Comparison of ENCODE assay signal across 9 cellular contexts in the genomic region with DNA sequence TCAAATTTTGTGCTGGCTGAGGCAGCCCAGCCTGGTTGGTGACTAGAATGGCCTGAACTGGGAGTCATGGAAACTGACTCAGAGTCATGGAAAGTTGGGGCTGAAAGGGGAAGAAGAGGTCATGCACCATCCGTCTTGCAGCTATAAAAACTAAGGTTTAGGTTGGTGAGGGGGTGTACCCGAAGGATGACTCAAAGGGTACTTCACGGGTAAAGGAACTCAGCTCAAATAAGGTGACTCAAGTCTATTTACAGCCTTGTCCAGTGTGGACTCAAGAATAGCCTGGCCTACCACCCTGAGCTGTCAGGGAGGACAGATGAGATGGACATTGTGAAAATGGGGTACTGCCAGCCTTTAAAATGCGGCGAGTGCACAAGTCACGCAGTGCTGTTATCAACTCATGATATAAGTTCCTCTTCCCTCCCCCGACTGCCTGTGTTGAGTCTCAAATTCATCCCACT. TPM values are rescaled to one million over a fixed set of nuclear protein-coding genes. Genes with fewer than 3 reads are reported as not detected.
A peak's percentile ranks its signal among the peaks of the same experiment; 100 is the strongest.
DNase-seq lines count a peak whose midpoint lies in the region; ATAC-seq, FAIRE-seq and TF ChIP-seq lines count a peak whose summit lies in the region.
"Had no signal": no experiment of that assay in that cellular context is flagged by ENCODE, and none has a peak within 500 bp of the region (broad histone marks: within the 10 kb centered on the region; RNA-seq: fewer than 3 reads in every experiment).

No MANE protein-coding gene starts in this region.

- H3K9me3 Mint-ChIP-seq in chondrocyte (ENCODE audit: low read depth) = peaks cover 16% of the 10 kb centered on the region

- peak; percentile 56 for ATAC-seq in GM19452 (IDR thresholded peaks at IDR 0.05; ENCODE audit: unreplicated experiment)
- no peak for ATAC-seq in GM19035 (IDR thresholded peaks at IDR 0.05; ENCODE audit: unreplicated experiment)

- no peaks in the 10 kb centered on the region for H3K27me3 ChIP-seq in kidney epithelial cell (ENCODE audit: control insufficient read depth, insufficient read depth, low read length)

- peak; percentile 25 for DNase-seq in AG10803 (ENCODE audit: low read depth)
- DNase-seq in NOMO-1 treated with dmso at 0.1 percent for 144 hours (lab: John Stamatoyannopoulos, UW; ENCODE audit: unreplicated experiment) = peak; percentile 54
- DNase-seq in kidney epithelial cell (ENCODE audit: low read depth) = peak; percentile 65
- DNase-seq in chondrocyte (ENCODE audit: low spot score) = no peak
- no peak for DNase-seq in T1000 (lab: John Stamatoyannopoulos, UW)
- no peak for DNase-seq in D721Med (ENCODE audit: insufficient read length, low spot score)

- H3K27ac Mint-ChIP-seq in chondrocyte (ENCODE audit: unreplicated experiment) = no peak overlapping the region

- no peaks in the 10 kb centered on the region for H3K36me3 ChIP-seq in kidney epithelial cell (ENCODE audit: control insufficient read depth, insufficient read depth, low read length)

- H3K4me3 ChIP-seq in AG10803 (ENCODE audit: low read length) (no peak overlapping the region), kidney epithelial cell (ENCODE audit: low read depth, low read length) (no peak overlapping the region)

- no peak for TF ChIP-seq CTCF in AG10803 (conservative IDR thresholded peaks at IDR 0.05; ENCODE audit: low read length)
- TF ChIP-seq CTCF in kidney epithelial cell (IDR thresholded peaks at IDR 0.05; ENCODE audit: insufficient read depth, low read length, poor library complexity, severe bottlenecking) = no peak
- TF ChIP-seq CTCF in chondrocyte (IDR thresholded peaks at IDR 0.05) = no peak
- no peak for TF ChIP-seq CTCF in D721Med (IDR thresholded peaks at IDR 0.05; ENCODE audit: insufficient read depth, missing control alignments)

- peaks cover 6% of the 10 kb centered on the region for H3K4me1 Mint-ChIP-seq in chondrocyte (ENCODE audit: low read depth)

- peaks cover 6% of the 10 kb centered on the region for H3K36me3 Mint-ChIP-seq in chondrocyte (ENCODE audit: low read depth)

- H3K4me3 Mint-ChIP-seq in chondrocyte (ENCODE audit: unreplicated experiment) = no peak overlapping the region

- H3K27me3 Mint-ChIP-seq in chondrocyte (ENCODE audit: low read depth) = peaks cover 37% of the 10 kb centered on the region

- FAIRE-seq in D721Med (lab: Jason Lieb, UNC) = no peak

RNA-seq across cellular contexts. Expression of a gene that starts 18.6 kb away (rescaled TPM):
- total RNA-seq in kidney epithelial cell (0.07 TPM in 1 of 2 replicates, not detected in the other), chondrocyte (not detected in 3 replicates)
- total RNA-seq: urinary bladder had no signal

RNA-seq across cellular contexts. Expression of a gene that starts 33.3 kb away (rescaled TPM):
- total RNA-seq in kidney epithelial cell = 0.21 TPM in 1 of 2 replicates, not detected in the other
- total RNA-seq in chondrocyte = not detected in 3 replicates

RNA-seq across cellular contexts. Expression of a gene that starts 46.2 kb away (rescaled TPM):
- total RNA-seq in kidney epithelial cell (not detected in 2 replicates), chondrocyte (not detected in 3 replicates)

RNA-seq across cellular contexts. Expression of a gene that starts 54.7 kb away (rescaled TPM):
- total RNA-seq in kidney epithelial cell (not detected in 2 replicates), chondrocyte (not detected in 3 replicates)
- total RNA-seq: urinary bladder had no signal

Comparison
In these comparisons a context has a peak if more than half of its experiments do, and no peak if none do; other contexts are left out.
1. DNase-seq: peak in AG10803 (single experiment), NOMO-1 treated with dmso at 0.1 percent for 144 hours (single experiment) and kidney epithelial cell (single experiment); none in chondrocyte (single experiment), T1000 (single experiment) and D721Med (single experiment).